8 cellular contexts compared by ENCODE assay signal in genomic region chr7:98281757-98282652, GRCh38.
DNase-seq lines count a peak whose midpoint lies in the region; ATAC-seq lines count a peak whose summit lies in the region.

No MANE protein-coding gene starts in this region.

- peak; percentile 12 for ATAC-seq in GM21528 (IDR thresholded peaks at IDR 0.05; ENCODE audit: low FRiP score, unreplicated experiment)

- H3K27ac ChIP-seq in KOPT-K1 (ENCODE audit: low read depth, low read length, poor library complexity, severe bottlenecking) = peak overlapping the region; percentile 60

- H3K36me3 ChIP-seq in KOPT-K1 (ENCODE audit: insufficient read depth, low read length) = no peaks in the 10 kb centered on the region; the same call in 1 of the 2 replicates

- DNase-seq in activated naive CD8-positive, alpha-beta T cell treated with anti-CD3 and anti-CD28 coated beads, Interleukin-2, amount 50 U/mL, for 16 hours (ENCODE audit: low read depth, low spot score) = peak; percentile 4
- peak; percentile 11 to 12 for DNase-seq in stimulated activated CD4-positive, alpha-beta T cell treated with anti-CD3 and anti-CD28 coated beads, Interleukin-1b, Interleukin-23, amount 100 ng/mL, for 4 hours (ENCODE audit: low read depth in 2 of 2)
- DNase-seq in NK-92 treated with Interleukin-12 subunit alpha and Interleukin-12 subunit beta, amount 100 ng/mL, for 24 hours (lab: John Stamatoyannopoulos, UW) = no peak
- no peak for DNase-seq in NCI-H510A treated with DMSO at 0.1 percent for 48 hours (lab: John Stamatoyannopoulos, UW)

- peak overlapping the region; percentile 89 for H3K4me3 ChIP-seq in GM08714 (ENCODE audit: low read length)
- H3K4me3 ChIP-seq in iPS-18c (ENCODE audit: insufficient read depth, low read depth, low read length) = peak overlapping the region; percentile 84

- H3K9me3 ChIP-seq in KOPT-K1 (ENCODE audit: insufficient read depth, low read length, poor library complexity, severe bottlenecking) (no peaks in the 10 kb centered on the region), iPS-18c (ENCODE audit: control insufficient read depth, insufficient read depth, low read length) (peaks cover 2% of the 10 kb centered on the region)

Comparison
In these comparisons a context has a peak if more than half of its experiments do, and no peak if none do; other contexts are left out.
1. DNase-seq: peak in activated naive CD8-positive, alpha-beta T cell treated with anti-CD3 and anti-CD28 coated beads, Interleukin-2, amount 50 U/mL, for 16 hours (single experiment) and stimulated activated CD4-positive, alpha-beta T cell treated with anti-CD3 and anti-CD28 coated beads, Interleukin-1b, Interleukin-23, amount 100 ng/mL, for 4 hours (2 of 2); none in NK-92 treated with Interleukin-12 subunit alpha and Interleukin-12 subunit beta, amount 100 ng/mL, for 24 hours (single experiment) and NCI-H510A treated with DMSO at 0.1 percent for 48 hours (single experiment).